Comparison of ENCODE assay signal across 40 cellular contexts in genomic region chr5:142330026-142330425, GRCh38.
"Had no signal": no experiment of that assay in that cellular context is flagged by ENCODE, and none has a peak within 500 bp of the region (broad histone marks: within the 10 kb centered on the region; RNA-seq: fewer than 3 reads in every experiment).

No MANE protein-coding gene starts in this region.

- H3K36me3 Mint-ChIP-seq: activated naive CD4-positive, alpha-beta T cell treated with anti-CD3 and anti-CD28 coated beads, Interleukin-2, amount 50 U/mL, for 72 hours; activated naive CD8-positive, alpha-beta T cell treated with anti-CD3 and anti-CD28 coated beads for 36 hours; WTC11 had no signal

- H3K4me3 ChIP-seq: adrenal gland, body of pancreas, breast epithelium had no signal

- ATAC-seq: activated CD4-positive, alpha-beta T cell treated with anti-CD3 and anti-CD28 coated beads for 36 hours; activated CD4-positive, CD25-positive, alpha-beta regulatory T cell treated with anti-CD3 and anti-CD28 coated beads, Interleukin-2, amount 50 U/mL, for 24 hours; activated naive CD4-positive, alpha-beta T cell treated with anti-CD3 and anti-CD28 coated beads, Interleukin-2, amount 50 U/mL, for 72 hours; activated T-cell treated with anti-CD3 and anti-CD28 coated beads, Interleukin-2, amount 50 U/mL, for 4 hours; activated T-cell treated with anti-CD3 and anti-CD28 coated beads, Interleukin-2, amount 50 U/mL, for 72 hours; activated T-helper 17 cell treated with anti-CD3 and anti-CD28 coated beads, Interleukin-2, amount 50 U/mL, for 72 hours; body of pancreas; WTC11 had no signal

- H3K4me1 ChIP-seq: breast epithelium had no signal

- H3K9me3 Mint-ChIP-seq: activated CD4-positive, alpha-beta memory T cell treated with anti-CD3 and anti-CD28 coated beads, Interleukin-2, amount 10 ng/mL, durations not matched to agents 7 days and 5 days; activated CD4-positive, alpha-beta T cell treated with anti-CD3 and anti-CD28 coated beads, Interleukin-2, amount 10 ng/mL, durations not matched to agents 7 days and 5 days; activated naive CD4-positive, alpha-beta T cell treated with anti-CD3 and anti-CD28 coated beads for 36 hours; activated naive CD4-positive, alpha-beta T cell treated with anti-CD3 and anti-CD28 coated beads, Interleukin-2, amount 50 U/mL, for 72 hours; activated naive CD8-positive, alpha-beta T cell treated with anti-CD3 and anti-CD28 coated beads for 36 hours; activated T-cell treated with anti-CD3 and anti-CD28 coated beads, Interleukin-2, amount 50 U/mL, for 4 hours; activated T-cell treated with anti-CD3 and anti-CD28 coated beads, Interleukin-2, amount 50 U/mL, for 72 hours; activated T-helper 1 cell treated with anti-CD3 and anti-CD28 coated beads, Interleukin-12 subunit alpha, Interleukin-12 subunit beta, Interleukin-2, Interleukin-4 antibody, amounts not matched to agents 30 ng/mL and 10 ng/mL and 1 ng/mL, durations not matched to agents 14 hours and 24 hours and 36 hours; activated T-helper 17 cell treated with anti-CD3 and anti-CD28 coated beads, Interleukin-2, amount 50 U/mL, for 72 hours; central memory CD8-positive, alpha-beta T cell; T-helper 1 cell treated with Interleukin-12 subunit alpha and Interleukin-12 subunit beta and Interleukin-4 antibody, amounts not matched to agents 30 μg/mL and 1 μg/mL, for 36 hours; T-helper 2 cell treated with Interferon-gamma antibody and Interleukin-4, amounts not matched to agents 5 μg/mL and 100 μg/mL, for 36 hours; WTC11 had no signal

- H3K27me3 ChIP-seq: adrenal gland, body of pancreas, brain microvascular endothelial cell, breast epithelium had no signal

- H3K4me3 Mint-ChIP-seq: activated CD4-positive, alpha-beta memory T cell treated with anti-CD3 and anti-CD28 coated beads, Interleukin-2, amount 10 ng/mL, durations not matched to agents 7 days and 5 days; activated CD4-positive, alpha-beta T cell treated with anti-CD3 and anti-CD28 coated beads for 36 hours; activated CD4-positive, alpha-beta T cell treated with anti-CD3 and anti-CD28 coated beads, Interleukin-2, amount 10 ng/mL, durations not matched to agents 7 days and 5 days; activated naive CD4-positive, alpha-beta T cell treated with anti-CD3 and anti-CD28 coated beads for 36 hours; activated naive CD8-positive, alpha-beta T cell treated with anti-CD3 and anti-CD28 coated beads for 36 hours; activated T-cell treated with anti-CD3 and anti-CD28 coated beads, Interleukin-2, amount 50 U/mL, for 4 hours; activated T-cell treated with anti-CD3 and anti-CD28 coated beads, Interleukin-2, amount 50 U/mL, for 72 hours; activated T-helper 1 cell treated with anti-CD3 and anti-CD28 coated beads, Interleukin-12 subunit alpha, Interleukin-12 subunit beta, Interleukin-2, Interleukin-4 antibody, amounts not matched to agents 30 ng/mL and 10 ng/mL and 1 ng/mL, durations not matched to agents 14 hours and 24 hours and 36 hours; activated T-helper 17 cell treated with anti-CD3 and anti-CD28 coated beads, Interleukin-2, amount 50 U/mL, for 72 hours; central memory CD8-positive, alpha-beta T cell; T-helper 1 cell treated with Interleukin-12 subunit alpha and Interleukin-12 subunit beta and Interleukin-4 antibody, amounts not matched to agents 30 μg/mL and 1 μg/mL, for 36 hours; T-helper 2 cell treated with Interferon-gamma antibody and Interleukin-4, amounts not matched to agents 5 μg/mL and 100 μg/mL, for 36 hours; WTC11 had no signal

- H3K4me1 Mint-ChIP-seq: activated T-helper 17 cell treated with anti-CD3 and anti-CD28 coated beads, Interleukin-2, amount 50 U/mL, for 72 hours had no signal

- H3K36me3 ChIP-seq: adrenal gland, brain microvascular endothelial cell, breast epithelium, WERI-Rb-1 had no signal

- DNase-seq: activated CD4-positive, alpha-beta memory T cell treated with anti-CD3 and anti-CD28 coated beads, Interleukin-2, amount 10 ng/mL, durations not matched to agents 7 days and 5 days; activated CD4-positive, alpha-beta T cell treated with anti-CD3 and anti-CD28 coated beads for 1 hour; activated CD4-positive, alpha-beta T cell treated with anti-CD3 and anti-CD28 coated beads for 36 hours; activated CD4-positive, alpha-beta T cell treated with anti-CD3 and anti-CD28 coated beads for 48 hours; activated CD4-positive, alpha-beta T cell treated with anti-CD3 and anti-CD28 coated beads, Interleukin-2, amount 10 ng/mL, durations not matched to agents 7 days and 5 days; activated CD4-positive, alpha-beta T cell treated with anti-CD3 and anti-CD28 coated beads, Interleukin-2, amount 50 U/mL, for 48 hours; activated CD4-positive, CD25-positive, alpha-beta regulatory T cell; activated CD8-positive, alpha-beta memory T cell treated with anti-CD3 and anti-CD28 coated beads, Interleukin-2, amount 50 U/mL, for 4 hours; activated gamma-delta T cell treated with Interleukin-2 at 50 U/mL for 16 hours; activated naive CD4-positive, alpha-beta T cell; activated naive CD4-positive, alpha-beta T cell treated with anti-CD3 and anti-CD28 coated beads for 36 hours; activated naive CD4-positive, alpha-beta T cell treated with anti-CD3 and anti-CD28 coated beads, Interleukin-2, amount 50 U/mL, for 16 hours; activated naive CD8-positive, alpha-beta T cell treated with anti-CD3 and anti-CD28 coated beads for 36 hours; activated T-cell treated with anti-CD3 and anti-CD28 coated beads for 4 hours; activated T-cell treated with anti-CD3 and anti-CD28 coated beads, Interleukin-2, amount 50 U/mL, for 1 hour; activated T-cell treated with anti-CD3 and anti-CD28 coated beads, Interleukin-2, amount 50 U/mL, for 4 hours; activated T-cell treated with anti-CD3 and anti-CD28 coated beads, Interleukin-2, amount 50 U/mL, for 72 hours; adrenal gland; amniotic stem cell; aorta; body of pancreas; brain microvascular endothelial cell; caudate nucleus; cerebellar nuclear complex; SW 1271; T-helper 1 cell; T-helper 2 cell; T-helper 9 cell had no signal

- H3K9me3 ChIP-seq: adrenal gland, body of pancreas, breast epithelium had no signal

- FAIRE-seq: astrocyte, TTC549 had no signal

- H3K27ac ChIP-seq: adrenal gland, body of pancreas, brain microvascular endothelial cell, breast epithelium, WERI-Rb-1 had no signal

- H3K27ac Mint-ChIP-seq: activated CD4-positive, alpha-beta memory T cell treated with anti-CD3 and anti-CD28 coated beads, Interleukin-2, amount 10 ng/mL, durations not matched to agents 7 days and 5 days; activated CD4-positive, alpha-beta T cell treated with anti-CD3 and anti-CD28 coated beads for 36 hours; activated CD4-positive, alpha-beta T cell treated with anti-CD3 and anti-CD28 coated beads, Interleukin-2, amount 10 ng/mL, durations not matched to agents 7 days and 5 days; activated naive CD4-positive, alpha-beta T cell treated with anti-CD3 and anti-CD28 coated beads for 36 hours; activated naive CD4-positive, alpha-beta T cell treated with anti-CD3 and anti-CD28 coated beads, Interleukin-2, amount 50 U/mL, for 72 hours; activated naive CD8-positive, alpha-beta T cell treated with anti-CD3 and anti-CD28 coated beads for 36 hours; activated T-cell treated with anti-CD3 and anti-CD28 coated beads, Interleukin-2, amount 50 U/mL, for 72 hours; activated T-helper 1 cell treated with anti-CD3 and anti-CD28 coated beads, Interleukin-12 subunit alpha, Interleukin-12 subunit beta, Interleukin-2, Interleukin-4 antibody, amounts not matched to agents 30 ng/mL and 10 ng/mL and 1 ng/mL, durations not matched to agents 14 hours and 24 hours and 36 hours; activated T-helper 17 cell treated with anti-CD3 and anti-CD28 coated beads, Interleukin-2, amount 50 U/mL, for 72 hours; T-helper 1 cell treated with Interleukin-12 subunit alpha and Interleukin-12 subunit beta and Interleukin-4 antibody, amounts not matched to agents 30 μg/mL and 1 μg/mL, for 36 hours; T-helper 2 cell treated with Interferon-gamma antibody and Interleukin-4, amounts not matched to agents 5 μg/mL and 100 μg/mL, for 36 hours had no signal
